Comparison of ENCODE assay signal across 8 cellular contexts in the genomic region with DNA sequence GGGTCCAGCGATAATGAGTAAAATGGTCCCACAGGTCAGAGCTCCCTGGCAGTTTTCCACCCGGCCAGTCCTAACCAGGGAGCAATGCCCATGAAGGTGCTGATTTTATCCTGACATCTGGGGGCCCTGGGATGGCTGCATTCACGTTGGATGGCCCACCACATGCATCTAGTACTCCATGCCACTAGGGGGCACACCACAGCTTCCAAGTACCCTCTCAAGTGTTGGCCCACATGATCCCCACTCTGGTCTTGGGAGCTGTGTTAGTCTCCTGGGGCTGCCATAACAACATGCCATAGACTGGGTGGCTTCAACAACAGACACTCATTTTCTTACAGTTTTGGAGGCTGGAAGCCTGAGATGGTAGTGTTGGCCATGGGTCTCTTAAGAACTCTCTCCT.
A peak's percentile ranks its signal among the peaks of the same experiment; 100 is the strongest.
DNase-seq lines count a peak whose midpoint lies in the region; ATAC-seq, FAIRE-seq and TF ChIP-seq lines count a peak whose summit lies in the region.

No MANE protein-coding gene starts in this region.

- POLR2A ChIA-PET in K562 (lab: Yijun Ruan, JAX): interaction anchor here (1.0 kb wide), 1 partner anchor 10 kb away, joined by 5 read pairs; no protein-coding TSS in a partner anchor

- H4K20me1 ChIP-seq in K562 (replicated peaks; ENCODE audit: control insufficient read depth, insufficient read depth, low read length): no peaks in the 10 kb centered on the region

- BruUV-seq in K562 (replicated peaks; lab: Mats Ljungman, UMichigan): no TSS peak

- in situ Hi-C loops in K562 (cut with MboI): no loop called here

- no peak overlapping the region for H2AFZ ChIP-seq in K562 (ENCODE audit: low read depth, low read length)

- intact Hi-C loops in K562 (cut with micrococcal nuclease): loop anchor here (5.0 kb wide), 2 partner anchors 227 to 372 kb away; a partner anchor contains a TSS
- intact Hi-C loops in dorsolateral prefrontal cortex (cut with DNase I): loop anchor here (2.0 to 5.0 kb wide), 5 partner anchors 112 to 557 kb away; a partner anchor contains a TSS

- no peak overlapping the region for H3K27ac ChIP-seq in K562 (ENCODE audit: extremely low read depth, low read depth, low read length)
- peak overlapping the region in 15 of 59 donors; percentile 3 to 73 (median 32) for H3K27ac ChIP-seq in dorsolateral prefrontal cortex

- H3K4me1 ChIP-seq in K562 (replicated peaks in 1 of 2; ENCODE audit: control insufficient read depth in 2 of 2, insufficient read depth in 2 of 2, low read length in 2 of 2): no peaks in the 10 kb centered on the region

- no peaks in the 10 kb centered on the region for H3K9me1 ChIP-seq in K562 (ENCODE audit: control insufficient read depth, insufficient read depth, low read length)

- ATAC-seq in K562: peak; percentile 74

- no peak for TF ChIP-seq EP300 in K562 (IDR thresholded peaks at IDR 0.05; ENCODE audit: low read length)

- WGBS in K562 (ENCODE audit: insufficient coverage, low coverage, missing lambda C conversion rate): 0% methylated on average over 3 of the region's 3 CpGs

- TF ChIP-seq CTCF in NB4 (IDR thresholded peaks at IDR 0.05; ENCODE audit: low read depth, low read length) (peak; percentile 48), K562 (IDR thresholded peaks at IDR 0.05 in 2 of 3, conservative IDR thresholded peaks at IDR 0.05 in 1 of 3; ENCODE audit: insufficient read depth in 2 of 3, low read depth in 1 of 3, low read length in 3 of 3) (peak; percentile 36 to 56 (median 41); a peak in 5 of 6 replicates), dorsolateral prefrontal cortex (IDR thresholded peaks at IDR 0.05 in 54 of 56, conservative IDR thresholded peaks at IDR 0.05 in 2 of 56; ENCODE audit: low read depth in 1 of 56, partially characterized antibody in 56 of 56) (peak in 21 of 56 donors; percentile 6 to 47 (median 22))

- TF ChIP-seq RAD21 in K562 (CRISPR knock-in tag; conservative IDR thresholded peaks at IDR 0.05 in 1 of 2, IDR thresholded peaks at IDR 0.05 in 1 of 2): no peak

- H3K4me3 ChIP-seq in NB4 (ENCODE audit: low read depth, low read length): no peak overlapping the region
- H3K4me3 ChIP-seq in K562: no peak overlapping the region
- H3K4me3 ChIP-seq in dorsolateral prefrontal cortex: no peak overlapping the region

- no peak for TF ChIP-seq POLR2A in NB4 (IDR thresholded peaks at IDR 0.05; ENCODE audit: extremely low read depth, insufficient read length)
- TF ChIP-seq POLR2A in K562 (conservative IDR thresholded peaks at IDR 0.05): no peak

- peak; percentile 67 for FAIRE-seq in K562 (lab: Jason Lieb, UNC)

- no peak overlapping the region for H3K4me2 ChIP-seq in K562 (ENCODE audit: insufficient read depth, low read length)

- no peaks in the 10 kb centered on the region for H3K36me3 ChIP-seq in K562 (ENCODE audit: control insufficient read depth, insufficient read depth, low read length)

- CTCF ChIA-PET in K562 (lab: Yijun Ruan, JAX; ENCODE audit: low intra/inter-chr PET ratio): no interaction called here

- DNase-seq in SIG-M5 treated with dmso at 0.1 percent for 504 hours (lab: John Stamatoyannopoulos, UW; ENCODE audit: unreplicated experiment): peak; percentile 26
- DNase-seq in SIG-M5 (lab: John Stamatoyannopoulos, UW): no peak
- peak; percentile 59 for DNase-seq in NB4 (ENCODE audit: low read depth)
- DNase-seq in K562 (ENCODE audit: extremely low read depth in 1 of 4, low spot score in 3 of 4): peak; percentile 31 to 57 (median 48)
- DNase-seq in stimulated activated CD4-positive, alpha-beta T cell treated with anti-CD3 and anti-CD28 coated beads, Interleukin-1b, Interleukin-23, amount 100 ng/mL, for 48 hours: peak; percentile 45
- no peak for DNase-seq in activated CD8-positive, alpha-beta memory T cell treated with anti-CD3 and anti-CD28 coated beads, Interleukin-2, amount 50 U/mL, for 4 hours
- DNase-seq in dorsolateral prefrontal cortex: no peak
- DNase-seq in anterior cingulate cortex (lab: John Stamatoyannopoulos, UW): no peak

- H3K27me3 ChIP-seq in K562 (ENCODE audit: control insufficient read depth in 2 of 2, insufficient read depth in 2 of 2, low read length in 2 of 2): peaks cover 0 to 42% of the 10 kb centered on the region in 2 experiments; a peak in 3 of 5 replicates
- H3K27me3 ChIP-seq in dorsolateral prefrontal cortex: no peaks in the 10 kb centered on the region

- no peaks in the 10 kb centered on the region for H3K79me2 ChIP-seq in K562 (ENCODE audit: control insufficient read depth, insufficient read depth, low read length)

- H3K9me3 ChIP-seq in K562 (replicated peaks; ENCODE audit: control insufficient read depth, insufficient read depth, low read depth, low read length): no peaks in the 10 kb centered on the region

- H3K9ac ChIP-seq in K562 (ENCODE audit: insufficient read depth in 1 of 2, low read depth in 2 of 2, low read length in 2 of 2): no peak overlapping the region

TF ChIP-seq in K562, 482 proteins besides CTCF, POLR2A, EP300 and RAD21:
- TF ChIP-seq, protein P1, sequence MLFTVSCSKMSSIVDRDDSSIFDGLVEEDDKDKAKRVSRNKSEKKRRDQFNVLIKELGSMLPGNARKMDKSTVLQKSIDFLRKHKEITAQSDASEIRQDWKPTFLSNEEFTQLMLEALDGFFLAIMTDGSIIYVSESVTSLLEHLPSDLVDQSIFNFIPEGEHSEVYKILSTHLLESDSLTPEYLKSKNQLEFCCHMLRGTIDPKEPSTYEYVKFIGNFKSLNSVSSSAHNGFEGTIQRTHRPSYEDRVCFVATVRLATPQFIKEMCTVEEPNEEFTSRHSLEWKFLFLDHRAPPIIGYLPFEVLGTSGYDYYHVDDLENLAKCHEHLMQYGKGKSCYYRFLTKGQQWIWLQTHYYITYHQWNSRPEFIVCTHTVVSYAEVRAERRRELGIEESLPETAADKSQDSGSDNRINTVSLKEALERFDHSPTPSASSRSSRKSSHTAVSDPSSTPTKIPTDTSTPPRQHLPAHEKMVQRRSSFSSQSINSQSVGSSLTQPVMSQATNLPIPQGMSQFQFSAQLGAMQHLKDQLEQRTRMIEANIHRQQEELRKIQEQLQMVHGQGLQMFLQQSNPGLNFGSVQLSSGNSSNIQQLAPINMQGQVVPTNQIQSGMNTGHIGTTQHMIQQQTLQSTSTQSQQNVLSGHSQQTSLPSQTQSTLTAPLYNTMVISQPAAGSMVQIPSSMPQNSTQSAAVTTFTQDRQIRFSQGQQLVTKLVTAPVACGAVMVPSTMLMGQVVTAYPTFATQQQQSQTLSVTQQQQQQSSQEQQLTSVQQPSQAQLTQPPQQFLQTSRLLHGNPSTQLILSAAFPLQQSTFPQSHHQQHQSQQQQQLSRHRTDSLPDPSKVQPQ (CRISPR knock-in tag; IDR thresholded peaks at IDR 0.05; ENCODE audit: borderline replicate concordance): no peak
- peak; percentile 13 for TF ChIP-seq SP2 (IDR thresholded peaks at IDR 0.05; ENCODE audit: extremely low read depth, low read depth, low read length, poor library complexity, severe bottlenecking)
- TF ChIP-seq CBX1 (IDR thresholded peaks at IDR 0.05; ENCODE audit: low read depth): 0 out of 2 replicates have a peak, but pooled peaks have one; percentile 27
- TF ChIP-seq EP400 (IDR thresholded peaks at IDR 0.05): no peak
- TF ChIP-seq, protein P2, sequence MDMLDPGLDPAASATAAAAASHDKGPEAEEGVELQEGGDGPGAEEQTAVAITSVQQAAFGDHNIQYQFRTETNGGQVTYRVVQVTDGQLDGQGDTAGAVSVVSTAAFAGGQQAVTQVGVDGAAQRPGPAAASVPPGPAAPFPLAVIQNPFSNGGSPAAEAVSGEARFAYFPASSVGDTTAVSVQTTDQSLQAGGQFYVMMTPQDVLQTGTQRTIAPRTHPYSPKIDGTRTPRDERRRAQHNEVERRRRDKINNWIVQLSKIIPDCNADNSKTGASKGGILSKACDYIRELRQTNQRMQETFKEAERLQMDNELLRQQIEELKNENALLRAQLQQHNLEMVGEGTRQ (CRISPR knock-in tag; IDR thresholded peaks at IDR 0.05): peak; percentile 40; the same call in 1 of the 2 replicates
- TF ChIP-seq, protein P3, sequence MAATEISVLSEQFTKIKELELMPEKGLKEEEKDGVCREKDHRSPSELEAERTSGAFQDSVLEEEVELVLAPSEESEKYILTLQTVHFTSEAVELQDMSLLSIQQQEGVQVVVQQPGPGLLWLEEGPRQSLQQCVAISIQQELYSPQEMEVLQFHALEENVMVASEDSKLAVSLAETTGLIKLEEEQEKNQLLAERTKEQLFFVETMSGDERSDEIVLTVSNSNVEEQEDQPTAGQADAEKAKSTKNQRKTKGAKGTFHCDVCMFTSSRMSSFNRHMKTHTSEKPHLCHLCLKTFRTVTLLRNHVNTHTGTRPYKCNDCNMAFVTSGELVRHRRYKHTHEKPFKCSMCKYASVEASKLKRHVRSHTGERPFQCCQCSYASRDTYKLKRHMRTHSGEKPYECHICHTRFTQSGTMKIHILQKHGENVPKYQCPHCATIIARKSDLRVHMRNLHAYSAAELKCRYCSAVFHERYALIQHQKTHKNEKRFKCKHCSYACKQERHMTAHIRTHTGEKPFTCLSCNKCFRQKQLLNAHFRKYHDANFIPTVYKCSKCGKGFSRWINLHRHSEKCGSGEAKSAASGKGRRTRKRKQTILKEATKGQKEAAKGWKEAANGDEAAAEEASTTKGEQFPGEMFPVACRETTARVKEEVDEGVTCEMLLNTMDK (IDR thresholded peaks at IDR 0.05; ENCODE audit: borderline replicate concordance, insufficient read depth, low read depth, low read length, poor library complexity, severe bottlenecking): peak; percentile 29

Comparison
In these comparisons a context has a peak if more than half of its experiments do, and no peak if none do; other contexts are left out.
1. DNase-seq: peak in SIG-M5 treated with dmso at 0.1 percent for 504 hours (single experiment), NB4 (single experiment), K562 (4 of 4) and stimulated activated CD4-positive, alpha-beta T cell treated with anti-CD3 and anti-CD28 coated beads, Interleukin-1b, Interleukin-23, amount 100 ng/mL, for 48 hours (single experiment); none in SIG-M5 (single experiment), activated CD8-positive, alpha-beta memory T cell treated with anti-CD3 and anti-CD28 coated beads, Interleukin-2, amount 50 U/mL, for 4 hours (single experiment), dorsolateral prefrontal cortex (0 of 10) and anterior cingulate cortex (0 of 58).